ENCODE assay signal across 8 cellular contexts in genomic region chr6:11231564-11232176, GRCh38. TPM values are rescaled to one million over a fixed set of nuclear protein-coding genes. Genes with fewer than 3 reads are reported as not detected.
DNase-seq lines count a peak whose midpoint lies in the region; ATAC-seq and TF ChIP-seq lines count a peak whose summit lies in the region.

No MANE protein-coding gene starts in this region.

- H3K27ac Mint-ChIP-seq in neural crest cell (ENCODE audit: unreplicated experiment) = peak overlapping the region; percentile 100

- peaks cover 85% of the 10 kb centered on the region for H3K4me1 Mint-ChIP-seq in neural crest cell

- H3K9ac ChIP-seq in ES-I3 (ENCODE audit: low read depth, low read length) (peak overlapping the region; percentile 51; the same call in 1 of the 2 replicates), SK-N-MC (ENCODE audit: insufficient read length) (no peak overlapping the region), fibroblast of lung (ENCODE audit: insufficient read depth, low read length) (peak overlapping the region; percentile 81)

- peaks cover 56% of the 10 kb centered on the region for H3K79me2 ChIP-seq in fibroblast of lung (ENCODE audit: control insufficient read depth, insufficient read depth, low read length)

- H3K4me2 ChIP-seq in fibroblast of lung (ENCODE audit: extremely low read depth, insufficient read depth, low read length) = peak overlapping the region; percentile 83

- peaks cover 33% of the 10 kb centered on the region for H3K4me1 ChIP-seq in ES-I3 (ENCODE audit: insufficient read depth, low read length)
- H3K4me1 ChIP-seq in fibroblast of lung (ENCODE audit: control insufficient read depth, extremely low read depth, insufficient read depth, low read length) = no peaks in the 10 kb centered on the region

- no peak for ATAC-seq in GM18868 (IDR thresholded peaks at IDR 0.05; ENCODE audit: unreplicated experiment)

- H4K20me1 ChIP-seq in fibroblast of lung (ENCODE audit: control insufficient read depth, extremely low read depth, insufficient read depth, low read length) = no peaks in the 10 kb centered on the region

- no peaks in the 10 kb centered on the region for H3K36me3 ChIP-seq in ES-I3 (ENCODE audit: insufficient read depth, low read length)
- no peaks in the 10 kb centered on the region for H3K36me3 ChIP-seq in SK-N-MC (ENCODE audit: insufficient read depth, low read length)
- H3K36me3 ChIP-seq in fibroblast of lung (ENCODE audit: control insufficient read depth, insufficient read depth, low read length) = no peaks in the 10 kb centered on the region

- no peaks in the 10 kb centered on the region for H3K27me3 ChIP-seq in fibroblast of lung (ENCODE audit: control insufficient read depth, insufficient read depth, low read length)

- no peak for TF ChIP-seq CTCF in fibroblast of lung (conservative IDR thresholded peaks at IDR 0.05 in 1 of 2, IDR thresholded peaks at IDR 0.05 in 1 of 2; ENCODE audit: low read depth in 1 of 2, low read length in 2 of 2)
- no peak for TF ChIP-seq CTCF in neural crest cell (conservative IDR thresholded peaks at IDR 0.05)

- peak overlapping the region; percentile 90 for H3K4me3 ChIP-seq in SK-N-MC
- H3K4me3 ChIP-seq in fibroblast of lung (replicated peaks in 1 of 4; ENCODE audit: control extremely low read depth in 1 of 4, insufficient read depth in 1 of 4, low read depth in 3 of 4, low read length in 4 of 4) = peak overlapping the region; percentile 81 to 94 (median 86)

- H3K4me3 Mint-ChIP-seq in neural crest cell = peak overlapping the region; percentile 96

- DNase-seq in SK-N-MC (ENCODE audit: low read depth, low spot score) (no peak), fibroblast of lung (ENCODE audit: low read depth in 2 of 2) (peak; percentile 15 to 61), neural crest cell (ENCODE audit: low read depth, low spot score) (no peak), islet precursor cell (no peak), NCI-H510A (lab: John Stamatoyannopoulos, UW) (no peak), cerebellar cortex (ENCODE audit: low spot score) (no peak)

- no peaks in the 10 kb centered on the region for H3K9me3 Mint-ChIP-seq in neural crest cell

- peaks cover 4% of the 10 kb centered on the region for H3K36me3 Mint-ChIP-seq in neural crest cell (ENCODE audit: low read depth)

- H3K9me3 ChIP-seq in ES-I3 (ENCODE audit: control insufficient read depth, insufficient read depth, low read length) = no peaks in the 10 kb centered on the region
- H3K9me3 ChIP-seq in SK-N-MC (ENCODE audit: low read depth, low read length) = no peaks in the 10 kb centered on the region
- no peaks in the 10 kb centered on the region for H3K9me3 ChIP-seq in fibroblast of lung (ENCODE audit: control insufficient read depth, insufficient read depth, low read depth, low read length)

- H3K27ac ChIP-seq in SK-N-MC (no peak overlapping the region), fibroblast of lung (ENCODE audit: insufficient read depth, low read length) (peak overlapping the region; percentile 90)

- H3K27me3 Mint-ChIP-seq in neural crest cell (ENCODE audit: low read depth) = no peaks in the 10 kb centered on the region

- no peak overlapping the region for H2AFZ ChIP-seq in fibroblast of lung (ENCODE audit: low read length)

RNA-seq across cellular contexts. Expression of gene NEDD9, which starts 0.8 kb away (rescaled TPM):
- total RNA-seq in fibroblast of lung (13.6 and 33.7 TPM in 2 replicates), neural crest cell (14.1 and 15.7 TPM in 2 replicates)
- 35.2 and 41.9 TPM in 2 replicates for polyA plus RNA-seq in fibroblast of lung
- polyA plus RNA-seq in fibroblast of lung (2012) = 25.1 and 26.5 TPM in 2 replicates
- 75.8 and 84.0 TPM in 2 replicates for polyA minus RNA-seq in fibroblast of lung (ENCODE audit: low replicate concordance)

Comparison
In these comparisons a context has a peak if more than half of its experiments do, and no peak if none do; other contexts are left out.
1. DNase-seq: peak in fibroblast of lung (2 of 2); none in SK-N-MC (single experiment), neural crest cell (single experiment), islet precursor cell (single experiment), NCI-H510A (single experiment) and cerebellar cortex (single experiment).